In the genomic region with DNA sequence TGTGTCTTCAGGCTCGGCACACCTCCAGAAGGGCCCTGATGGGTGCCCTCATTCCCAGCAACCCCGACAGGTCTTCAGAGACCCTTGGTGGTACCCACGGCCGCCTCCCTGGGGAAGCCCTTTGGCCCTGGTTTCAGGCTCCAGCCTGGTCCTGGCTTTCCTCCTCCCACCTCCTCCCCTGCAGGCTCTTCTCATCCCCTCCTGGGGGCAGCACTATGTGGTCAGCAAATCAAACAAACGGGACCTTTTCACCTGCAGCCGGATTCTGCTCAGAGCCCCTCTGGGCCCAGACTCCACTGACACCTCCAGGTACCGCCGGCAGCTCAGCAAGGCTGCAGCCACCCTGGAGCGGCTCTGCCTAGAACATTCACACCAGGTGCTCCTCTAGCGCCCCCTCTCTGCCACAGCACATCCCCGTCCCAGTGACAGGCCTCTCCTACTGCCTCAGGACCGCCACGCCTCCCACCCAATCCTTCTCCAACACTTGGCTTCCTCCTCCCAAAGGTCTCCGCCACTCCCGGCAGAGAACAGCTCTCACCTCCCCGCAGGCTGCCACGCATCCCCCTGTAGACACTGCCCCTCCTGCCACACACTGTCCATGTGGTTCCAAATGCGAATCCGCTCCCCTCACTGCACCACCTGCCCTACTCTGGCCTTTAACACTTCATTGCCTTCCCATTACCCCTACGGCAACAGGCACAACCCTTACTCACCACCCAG, we compare ENCODE assay signal across 8 cellular contexts. TPM values are rescaled to one million over a fixed set of nuclear protein-coding genes. Genes with fewer than 3 reads are reported as not detected.
DNase-seq lines count a peak whose midpoint lies in the region; ATAC-seq and TF ChIP-seq lines count a peak whose summit lies in the region.

No MANE protein-coding gene starts in this region.

- no peak overlapping the region for H2AFZ ChIP-seq in HCT116 (ENCODE audit: low read depth, low read length, poor library complexity, severe bottlenecking)

- no peaks in the 10 kb centered on the region for H3K9me2 ChIP-seq in HCT116 (ENCODE audit: insufficient read depth)

- intact Hi-C loops in HCT116 (cut with micrococcal nuclease) = loop anchor here (10.0 kb wide), 1 partner anchor 550 kb away; a partner anchor contains a TSS
- intact Hi-C loops in esophagus squamous epithelium (cut with DNase I) = loop anchor here (5.0 kb wide), 1 partner anchor 47 kb away; no protein-coding TSS in a partner anchor
- intact Hi-C loops in psoas muscle (cut with DNase I) = loop anchor here (10.0 kb wide), 2 partner anchors 110 to 120 kb away; no protein-coding TSS in a partner anchor

- ATAC-seq in CD4-positive, CD25-positive, alpha-beta regulatory T cell (ENCODE audit: low read depth in 2 of 2) = no peak
- ATAC-seq in HCT116 (peak; percentile 76), T-cell (replicated peaks in 1 of 4) (peak in 3 of 4 experiments; percentile 20 to 37 (median 21)), psoas muscle (no peak), GM21737 (IDR thresholded peaks at IDR 0.05; ENCODE audit: unreplicated experiment) (no peak), HG02571 (IDR thresholded peaks at IDR 0.05; ENCODE audit: unreplicated experiment) (no peak)

- H3K27me3 ChIP-seq in CD4-positive, CD25-positive, alpha-beta regulatory T cell (ENCODE audit: control insufficient read depth, insufficient read depth, low read length) = no peaks in the 10 kb centered on the region
- H3K27me3 ChIP-seq in HCT116 (ENCODE audit: insufficient read depth, low read length) (no peaks in the 10 kb centered on the region), esophagus squamous epithelium (no peaks in the 10 kb centered on the region), psoas muscle (ENCODE audit: insufficient read depth in 3 of 3, low read length in 2 of 3) (no peaks in the 10 kb centered on the region)

- no peak overlapping the region for H3K4me3 ChIP-seq in CD4-positive, CD25-positive, alpha-beta regulatory T cell (ENCODE audit: low read depth, low read length)
- H3K4me3 ChIP-seq in HCT116 (replicated peaks in 1 of 2; ENCODE audit: low read depth in 1 of 2, low read length in 2 of 2) (no peak overlapping the region), esophagus squamous epithelium (no peak overlapping the region), psoas muscle (no peak overlapping the region)

- H3K27ac ChIP-seq in CD4-positive, CD25-positive, alpha-beta regulatory T cell (ENCODE audit: insufficient read depth, low read length, poor library complexity, severe bottlenecking) = no peak overlapping the region
- 0 out of 2 replicates have a peak overlapping the region, but pooled peaks have one; percentile 18 for H3K27ac ChIP-seq in HCT116 (ENCODE audit: low read depth, low read length)
- H3K27ac ChIP-seq in esophagus squamous epithelium = no peak overlapping the region
- no peak overlapping the region for H3K27ac ChIP-seq in psoas muscle

- H3K4me3 Mint-ChIP-seq in CD4-positive, CD25-positive, alpha-beta regulatory T cell = peak overlapping the region in 3 of 4 donors; percentile 61 to 95 (median 65)
- H3K4me3 Mint-ChIP-seq in T-cell = peak overlapping the region in 1 of 3 donors; percentile 44

- H3K4me1 ChIP-seq in CD4-positive, CD25-positive, alpha-beta regulatory T cell (ENCODE audit: control insufficient read depth, insufficient read depth, low read length, poor library complexity, severe bottlenecking) = peaks cover 4% of the 10 kb centered on the region
- H3K4me1 ChIP-seq in HCT116 (ENCODE audit: control insufficient read depth in 1 of 2, insufficient read depth in 2 of 2, low read length in 2 of 2) = peaks cover 6 to 8% of the 10 kb centered on the region in 2 experiments; a peak in 3 of 4 replicates
- peaks cover 0 to 28% (median 0%) of the 10 kb centered on the region in 3 donors for H3K4me1 ChIP-seq in esophagus squamous epithelium
- peaks cover 4% of the 10 kb centered on the region for H3K4me1 ChIP-seq in psoas muscle

- DNase-seq in CD4-positive, CD25-positive, alpha-beta regulatory T cell = peak in 1 of 3 donors; percentile 40
- DNase-seq in HCT116 (ENCODE audit: low read depth, low spot score) (no peak), T-cell (peak in 19 of 34 experiments; percentile 25 to 52 (median 43)), esophagus squamous epithelium (lab: John Stamatoyannopoulos, UW) (no peak), psoas muscle (peak in 1 of 2 donors; percentile 57), mesenteric fat pad (ENCODE audit: low spot score) (no peak)

- TF ChIP-seq CTCF in HCT116 (IDR thresholded peaks at IDR 0.05 in 2 of 3, conservative IDR thresholded peaks at IDR 0.05 in 1 of 3; ENCODE audit: borderline replicate concordance in 1 of 3, insufficient read depth in 1 of 3, low read depth in 2 of 3, low read length in 2 of 3) = peak; percentile 90 to 99 (median 98)
- peak in 5 of 6 experiments; percentile 16 to 58 (median 36) for TF ChIP-seq CTCF in esophagus squamous epithelium (IDR thresholded peaks at IDR 0.05)
- TF ChIP-seq CTCF in psoas muscle (IDR thresholded peaks at IDR 0.05) = peak; percentile 15

- H3K27ac Mint-ChIP-seq in CD4-positive, CD25-positive, alpha-beta regulatory T cell = peak overlapping the region in 2 of 3 donors; percentile 81
- peak overlapping the region in 1 of 2 donors; percentile 2 for H3K27ac Mint-ChIP-seq in T-cell

- peaks cover 10% of the 10 kb centered on the region for H3K27me3 Mint-ChIP-seq in CD4-positive, CD25-positive, alpha-beta regulatory T cell
- H3K27me3 Mint-ChIP-seq in T-cell = no peaks in the 10 kb centered on the region

- RAD21 ChIA-PET in HCT116 (lab: Charles Lee; ENCODE audit: low non-redundant PET in 1 of 2, low total read pairs in 2 of 2, uncharacterized antibody in 2 of 2, unreplicated experiment in 2 of 2) = interaction anchor here (1.0 to 1.8 kb wide), 2 partner anchors 45 to 151 kb away, joined by 3 to 13 read pairs; no protein-coding TSS in a partner anchor

- CTCF ChIA-PET in HCT116 (lab: Charles Lee) = interaction anchor here (0.6 to 3.2 kb wide), 12 partner anchors 11 to 835 kb away, joined by 3 to 52 read pairs (median 6); a partner anchor contains a TSS
- CTCF ChIA-PET in T-cell (lab: Charles Lee) = interaction anchor here (0.6 to 1.5 kb wide), 3 partner anchors 8 to 11 kb away, joined by 3 read pairs; no protein-coding TSS in a partner anchor

- H3K4me2 ChIP-seq in HCT116 (ENCODE audit: low read length) = no peak overlapping the region

- H3K9ac ChIP-seq in HCT116 (ENCODE audit: low read length) = no peak overlapping the region

- H4K20me1 ChIP-seq in HCT116 (ENCODE audit: insufficient read depth) = no peaks in the 10 kb centered on the region

- BruUV-seq in HCT116 (replicated peaks; lab: Mats Ljungman, UMichigan) = no TSS peak

- peaks cover 29% of the 10 kb centered on the region for H3K36me3 Mint-ChIP-seq in CD4-positive, CD25-positive, alpha-beta regulatory T cell
- peaks cover 24% of the 10 kb centered on the region for H3K36me3 Mint-ChIP-seq in T-cell

- 80 to 83% methylated on average over 17 to 20 of the region's 20 CpGs for WGBS in esophagus squamous epithelium, 2 donors
- WGBS in psoas muscle, 3 donors = 77 to 84% (median 80%) methylated on average over 20 of the region's 20 CpGs

- POLR2A ChIA-PET in HCT116 (lab: Charles Lee) = no interaction called here
- POLR2A ChIA-PET in T-cell (lab: Charles Lee) = interaction anchor here (0.8 to 1.2 kb wide), 2 partner anchors 13 to 14 kb away, joined by 3 to 6 read pairs; no protein-coding TSS in a partner anchor

- TF ChIP-seq POLR2A in HCT116 (IDR thresholded peaks at IDR 0.05; ENCODE audit: borderline replicate concordance, extremely low read depth, insufficient read depth, insufficient read length) (no peak), esophagus squamous epithelium (IDR thresholded peaks at IDR 0.05) (no peak)

- H3K9me3 Mint-ChIP-seq in CD4-positive, CD25-positive, alpha-beta regulatory T cell = peaks cover 0 to 5% (median 0%) of the 10 kb centered on the region in 7 donors
- no peaks in the 10 kb centered on the region for H3K9me3 Mint-ChIP-seq in T-cell

- H3K79me2 ChIP-seq in HCT116 (ENCODE audit: insufficient read depth, low read length) = no peaks in the 10 kb centered on the region

- H3K36me3 ChIP-seq in CD4-positive, CD25-positive, alpha-beta regulatory T cell (ENCODE audit: control insufficient read depth, insufficient read depth, low read length) = peaks cover 74% of the 10 kb centered on the region
- H3K36me3 ChIP-seq in HCT116 (ENCODE audit: control insufficient read depth in 1 of 2, insufficient read depth in 2 of 2, low read length in 2 of 2) (no peaks in the 10 kb centered on the region; a peak in 1 of 4 replicates), esophagus squamous epithelium (peaks cover 12 to 78% (median 17%) of the 10 kb centered on the region in 3 donors), psoas muscle (ENCODE audit: insufficient read depth in 1 of 2, low read depth in 1 of 2) (peaks cover 0 to 32% of the 10 kb centered on the region in 2 donors)

- peaks cover 0 to 28% (median 21%) of the 10 kb centered on the region in 4 donors for H3K4me1 Mint-ChIP-seq in CD4-positive, CD25-positive, alpha-beta regulatory T cell
- peaks cover 14 to 25% (median 25%) of the 10 kb centered on the region in 3 donors for H3K4me1 Mint-ChIP-seq in T-cell

- H3K9me3 ChIP-seq in CD4-positive, CD25-positive, alpha-beta regulatory T cell (ENCODE audit: control insufficient read depth in 2 of 2, low read length in 2 of 2) = no peaks in the 10 kb centered on the region
- no peaks in the 10 kb centered on the region for H3K9me3 ChIP-seq in HCT116 (ENCODE audit: control insufficient read depth in 1 of 2, insufficient read depth in 1 of 2, low read depth in 1 of 2, low read length in 2 of 2)
- no peaks in the 10 kb centered on the region for H3K9me3 ChIP-seq in esophagus squamous epithelium
- no peaks in the 10 kb centered on the region for H3K9me3 ChIP-seq in psoas muscle

- peak; percentile 72 for TF ChIP-seq RAD21 in HCT116 (IDR thresholded peaks at IDR 0.05; ENCODE audit: low read depth)

RNA-seq across cellular contexts. Expression of a gene that starts 12.0 kb away (rescaled TPM):
- 718 TPM for total RNA-seq in CD4-positive, CD25-positive, alpha-beta regulatory T cell
- polyA plus RNA-seq in CD4-positive, CD25-positive, alpha-beta regulatory T cell = 10 to 100 TPM; 52.5 to 69.3 (median 59.4) TPM
- 21.3 TPM for total RNA-seq in HCT116 (2021; ENCODE audit: unreplicated experiment)
- 9.7 and 11.0 TPM in 2 replicates for polyA plus RNA-seq in HCT116 (2012)
- 100 to 1,000 TPM; 213 to 675 (median 230) TPM for total RNA-seq in T-cell
- total RNA-seq in esophagus squamous epithelium = 10 to 100 TPM; 15.8 to 25.9 (median 17.8) TPM
- total RNA-seq in psoas muscle = 1 to 10 TPM; 5.2 to 7.9 (median 7.2) TPM
- 1 to 10 TPM; 3.4 to 5.8 (median 3.9) TPM for polyA plus RNA-seq in psoas muscle
- total RNA-seq in mesenteric fat pad = 45.0 TPM

RNA-seq across cellular contexts. Expression of a gene that starts 21.3 kb away (rescaled TPM):
- 27.0 TPM for total RNA-seq in CD4-positive, CD25-positive, alpha-beta regulatory T cell
- polyA plus RNA-seq in CD4-positive, CD25-positive, alpha-beta regulatory T cell = 10 to 100 TPM; 27.5 to 49.7 (median 41.8) TPM
- total RNA-seq in HCT116 (2021; ENCODE audit: unreplicated experiment) (93.3 TPM), T-cell (10 to 100 TPM; 37.7 to 73.8 (median 65.7) TPM), esophagus squamous epithelium (10 to 100 TPM; 45.2 to 59.1 (median 49.1) TPM), psoas muscle (100 to 1,000 TPM in 1 of 4 donors, 10 to 100 TPM in 3; 77.4 to 110 (median 80.5) TPM), mesenteric fat pad (36.0 TPM)
- 81.3 and 81.4 TPM in 2 replicates for polyA plus RNA-seq in HCT116 (2012)
- 100 to 1,000 TPM in 1 of 3 donors, 10 to 100 TPM in 2; 68.0 to 104 (median 95.9) TPM for polyA plus RNA-seq in psoas muscle

RNA-seq across cellular contexts. Expression of a gene that starts 32.8 kb away (rescaled TPM):
- 0.57 TPM for total RNA-seq in CD4-positive, CD25-positive, alpha-beta regulatory T cell
- under 1 TPM in 1 of 4 donors, not detected in 3; 0.14 TPM for polyA plus RNA-seq in CD4-positive, CD25-positive, alpha-beta regulatory T cell
- total RNA-seq in HCT116 (2021; ENCODE audit: unreplicated experiment) = 6.3 TPM
- 6.7 and 7.4 TPM in 2 replicates for polyA plus RNA-seq in HCT116 (2012)
- total RNA-seq in T-cell = under 1 TPM; 0.38 to 0.89 (median 0.56) TPM
- total RNA-seq in esophagus squamous epithelium = 10 to 100 TPM in 3 of 4 donors, 1 to 10 TPM in 1; 9.2 to 20.2 (median 14.2) TPM
- 1 to 10 TPM; 3.0 to 3.6 (median 3.4) TPM for total RNA-seq in psoas muscle
- polyA plus RNA-seq in psoas muscle = 1 to 10 TPM; 2.0 to 3.8 (median 3.3) TPM
- 26.6 TPM for total RNA-seq in mesenteric fat pad

RNA-seq across cellular contexts. Expression of a gene that starts 53.3 kb away (rescaled TPM):
- 39.6 TPM for total RNA-seq in CD4-positive, CD25-positive, alpha-beta regulatory T cell
- polyA plus RNA-seq in CD4-positive, CD25-positive, alpha-beta regulatory T cell = 10 to 100 TPM; 26.2 to 44.9 (median 40.1) TPM
- total RNA-seq in HCT116 (2021; ENCODE audit: unreplicated experiment) (102 TPM), T-cell (10 to 100 TPM; 41.2 to 53.7 (median 47.4) TPM), esophagus squamous epithelium (10 to 100 TPM; 29.5 to 40.8 (median 33.2) TPM), psoas muscle (10 to 100 TPM; 60.5 to 84.2 (median 70.7) TPM), mesenteric fat pad (38.2 TPM)
- polyA plus RNA-seq in HCT116 (2012) = 98.6 and 111 TPM in 2 replicates
- polyA plus RNA-seq in psoas muscle = 100 to 1,000 TPM; 144 to 163 (median 160) TPM

Comparison
In these comparisons a context has a peak if more than half of its experiments do, and no peak if none do; other contexts are left out.
1. ATAC-seq: peak in HCT116 (single experiment) and T-cell (3 of 4); none in CD4-positive, CD25-positive, alpha-beta regulatory T cell (0 of 2), psoas muscle (0 of 4), GM21737 (single experiment) and HG02571 (single experiment).
2. DNase-seq: peak in T-cell (19 of 34); none in HCT116 (single experiment), esophagus squamous epithelium (single experiment) and mesenteric fat pad (single experiment).
3. CTCF ChIP-seq: peak in every context shown above with its lines; median percentile 98 in HCT116; 36 in esophagus squamous epithelium; 15 in psoas muscle.